Comparison of ENCODE assay signal across 19 cellular contexts in genomic region chr2:5190023-5190422, GRCh38.
A peak's percentile ranks its signal among the peaks of the same experiment; 100 is the strongest.
DNase-seq lines count a peak whose midpoint lies in the region; ATAC-seq, FAIRE-seq and TF ChIP-seq lines count a peak whose summit lies in the region.
"Had no signal": no experiment of that assay in that cellular context is flagged by ENCODE, and none has a peak within 500 bp of the region (broad histone marks: within the 10 kb centered on the region; RNA-seq: fewer than 3 reads in every experiment).

No MANE protein-coding gene starts in this region.

- WGBS in thyroid gland, 2 donors: 26 to 37% methylated on average over 5 of the region's 5 CpGs
- WGBS in suprapubic skin: 82% methylated on average over 5 of the region's 5 CpGs

- no peak overlapping the region for H3K4me3 ChIP-seq in RWPE2 (ENCODE audit: severe bottlenecking)
- H3K4me3 ChIP-seq in endothelial cell of umbilical vein (replicated peaks in 1 of 3; ENCODE audit: insufficient read depth in 1 of 3, low read depth in 1 of 3, low read length in 3 of 3): no peak overlapping the region
- H3K4me3 ChIP-seq in thyroid gland (replicated peaks in 1 of 3): no peak overlapping the region
- no peak overlapping the region for H3K4me3 ChIP-seq in suprapubic skin
- H3K4me3 ChIP-seq in Caco-2 (ENCODE audit: low read depth, low read length): no peak overlapping the region
- H3K4me3 ChIP-seq: SJCRH30 had no signal

- CTCF ChIA-PET in endothelial cell of umbilical vein (lab: Charles Lee) (no interaction called here), Caco-2 (lab: Charles Lee) (no interaction called here)

- dilution Hi-C loops in endothelial cell of umbilical vein (cut with MboI; ENCODE audit: extremely low pct_ligation_motif_present, low sequenced_read_pairs): no loop called here

- DNase-seq in HT1080 (ENCODE audit: low read depth) (peak; percentile 56), RWPE2 (ENCODE audit: low spot score) (no peak), endothelial cell of umbilical vein (ENCODE audit: low read depth, low spot score) (peak; percentile 2), thyroid gland (peak; percentile 6 to 17), suprapubic skin (ENCODE audit: low spot score in 2 of 2) (no peak), Caco-2 (no peak), NCI-H128 (lab: John Stamatoyannopoulos, UW; ENCODE audit: unreplicated experiment) (no peak)
- DNase-seq: DMS79 treated with DMSO at 0.1 percent for 48 hours, NCI-H1105 treated with DMSO at 0.1 percent for 48 hours, NCI-H187, NCI-H345, NCI-H748 treated with DMSO at 0.1 percent for 48 hours, OCI-M1, SJCRH30, SW 1271 had no signal

- H3K9me3 ChIP-seq in RWPE2 (ENCODE audit: severe bottlenecking) (no peaks in the 10 kb centered on the region), endothelial cell of umbilical vein (replicated peaks; ENCODE audit: control insufficient read depth, insufficient read depth, low read length) (no peaks in the 10 kb centered on the region), thyroid gland (no peaks in the 10 kb centered on the region), suprapubic skin (peaks cover under 1% of the 10 kb centered on the region), Caco-2 (peaks cover 2% of the 10 kb centered on the region; the same call in 1 of the 2 replicates)

- no peak overlapping the region for H2AFZ ChIP-seq in endothelial cell of umbilical vein (ENCODE audit: low read depth, low read length)

- intact Hi-C loops in endothelial cell of umbilical vein (cut with micrococcal nuclease): no loop called here
- intact Hi-C loops in thyroid gland (cut with DNase I): no loop called here
- intact Hi-C loops in Caco-2 (cut with micrococcal nuclease; ENCODE audit: unreplicated experiment): no loop called here

- POLR2A ChIA-PET in endothelial cell of umbilical vein (lab: Charles Lee): no interaction called here
- POLR2A ChIA-PET in Caco-2 (lab: Charles Lee): no interaction called here

- no peak for TF ChIP-seq EP300 in suprapubic skin (IDR thresholded peaks at IDR 0.05)

- no peak for TF ChIP-seq POLR2A in endothelial cell of umbilical vein (IDR thresholded peaks at IDR 0.05; ENCODE audit: low read depth, low read length)
- no peak for TF ChIP-seq POLR2A in thyroid gland (IDR thresholded peaks at IDR 0.05)
- no peak for TF ChIP-seq POLR2A in suprapubic skin (IDR thresholded peaks at IDR 0.05)

- H3K4me1 ChIP-seq in RWPE2 (ENCODE audit: insufficient read depth, poor library complexity, severe bottlenecking): peaks cover 17% of the 10 kb centered on the region
- no peaks in the 10 kb centered on the region for H3K4me1 ChIP-seq in endothelial cell of umbilical vein (ENCODE audit: control insufficient read depth, extremely low read depth, insufficient read depth, low read length)
- H3K4me1 ChIP-seq in thyroid gland: peaks cover 4 to 8% of the 10 kb centered on the region in 2 donors
- H3K4me1 ChIP-seq in suprapubic skin: no peaks in the 10 kb centered on the region
- H3K4me1 ChIP-seq in Caco-2: no peaks in the 10 kb centered on the region
- H3K4me1 ChIP-seq: SJCRH30 had no signal

- no peak for FAIRE-seq in endothelial cell of umbilical vein (lab: Jason Lieb, UNC)
- FAIRE-seq: G401.6, H1 had no signal

- BruUV-seq in endothelial cell of umbilical vein (replicated peaks; lab: Mats Ljungman, UMichigan) (no TSS peak), Caco-2 (replicated peaks; lab: Mats Ljungman, UMichigan) (no TSS peak)

- H3K79me2 ChIP-seq in endothelial cell of umbilical vein (ENCODE audit: control insufficient read depth, insufficient read depth, low read length): no peaks in the 10 kb centered on the region

- H4K20me1 ChIP-seq in endothelial cell of umbilical vein (replicated peaks; ENCODE audit: control insufficient read depth, extremely low read depth, insufficient read depth, low read length): no peaks in the 10 kb centered on the region

- ATAC-seq in RWPE2 (ENCODE audit: low read depth): 0 out of 3 replicates have a peak, but pooled peaks have one; percentile 33

- no peak overlapping the region for H3K9ac ChIP-seq in endothelial cell of umbilical vein (replicated peaks; ENCODE audit: extremely low read depth, insufficient read depth, low read length)

- no peak overlapping the region for H3K4me3 Mint-ChIP-seq in Caco-2 (ENCODE audit: unreplicated experiment)

- H3K4me2 ChIP-seq in endothelial cell of umbilical vein (ENCODE audit: insufficient read depth, low read length): no peak overlapping the region

- no peaks in the 10 kb centered on the region for H3K4me1 Mint-ChIP-seq in Caco-2 (ENCODE audit: low read depth, unreplicated experiment)

- no peaks in the 10 kb centered on the region for H3K9me3 Mint-ChIP-seq in Caco-2 (ENCODE audit: unreplicated experiment)

- H3K9me1 ChIP-seq in endothelial cell of umbilical vein (replicated peaks; ENCODE audit: control insufficient read depth, extremely low read depth, insufficient read depth, low read length): no peaks in the 10 kb centered on the region

- H3K27ac Mint-ChIP-seq in Caco-2 (ENCODE audit: unreplicated experiment): no peak overlapping the region

- TF ChIP-seq CTCF in RWPE2 (IDR thresholded peaks at IDR 0.05; ENCODE audit: poor library complexity, severe bottlenecking): no peak
- no peak for TF ChIP-seq CTCF in endothelial cell of umbilical vein (IDR thresholded peaks at IDR 0.05; ENCODE audit: extremely low read depth in 1 of 2, insufficient read depth in 1 of 2, low read depth in 1 of 2, low read length in 2 of 2)
- no peak for TF ChIP-seq CTCF in thyroid gland (IDR thresholded peaks at IDR 0.05)
- no peak for TF ChIP-seq CTCF in suprapubic skin (IDR thresholded peaks at IDR 0.05)
- no peak for TF ChIP-seq CTCF in Caco-2 (IDR thresholded peaks at IDR 0.05; ENCODE audit: insufficient read depth in 1 of 2, low read depth in 1 of 2, low read length in 1 of 2, severe bottlenecking in 1 of 2, unreplicated experiment in 1 of 2)

- H3K27ac ChIP-seq in RWPE2 (ENCODE audit: poor library complexity, severe bottlenecking): no peak overlapping the region
- peak overlapping the region; percentile 20 for H3K27ac ChIP-seq in endothelial cell of umbilical vein (ENCODE audit: insufficient read depth, low read depth, low read length)
- peak overlapping the region in 1 of 3 donors; percentile 34 for H3K27ac ChIP-seq in thyroid gland
- no peak overlapping the region for H3K27ac ChIP-seq in suprapubic skin
- H3K27ac ChIP-seq: RWPE1, SJCRH30 had no signal

- no peaks in the 10 kb centered on the region for H3K36me3 Mint-ChIP-seq in Caco-2 (ENCODE audit: insufficient read depth, unreplicated experiment)

- no peaks in the 10 kb centered on the region for H3K27me3 ChIP-seq in RWPE2 (ENCODE audit: insufficient read depth, poor library complexity, severe bottlenecking)
- H3K27me3 ChIP-seq in endothelial cell of umbilical vein (ENCODE audit: control insufficient read depth in 2 of 2, insufficient read depth in 2 of 2, low read length in 2 of 2): no peaks in the 10 kb centered on the region
- H3K27me3 ChIP-seq in thyroid gland: no peaks in the 10 kb centered on the region
- no peaks in the 10 kb centered on the region for H3K27me3 ChIP-seq in suprapubic skin
- no peaks in the 10 kb centered on the region for H3K27me3 ChIP-seq in Caco-2 (replicated peaks; ENCODE audit: control insufficient read depth, insufficient read depth, low read length)
- H3K27me3 ChIP-seq: SJCRH30 had no signal

- no peaks in the 10 kb centered on the region for H3K36me3 ChIP-seq in RWPE2 (ENCODE audit: low read depth)
- no peaks in the 10 kb centered on the region for H3K36me3 ChIP-seq in endothelial cell of umbilical vein (ENCODE audit: control insufficient read depth in 2 of 2, extremely low read depth in 1 of 2, insufficient read depth in 2 of 2, low read length in 2 of 2)
- no peaks in the 10 kb centered on the region for H3K36me3 ChIP-seq in thyroid gland
- no peaks in the 10 kb centered on the region for H3K36me3 ChIP-seq in suprapubic skin
- no peaks in the 10 kb centered on the region for H3K36me3 ChIP-seq in Caco-2 (ENCODE audit: control insufficient read depth, insufficient read depth, low read length)
- H3K36me3 ChIP-seq: SJCRH30 had no signal

- no peaks in the 10 kb centered on the region for H3K27me3 Mint-ChIP-seq in Caco-2 (ENCODE audit: insufficient read depth, unreplicated experiment)
- H3K27me3 Mint-ChIP-seq: IgD-negative memory B cell had no signal

TF ChIP-seq in endothelial cell of umbilical vein, 7 proteins besides CTCF, POLR2A, EP300 and RAD21:
- TF ChIP-seq FOS (IDR thresholded peaks at IDR 0.05; ENCODE audit: borderline replicate concordance, insufficient read depth, low read length): no peak
- TF ChIP-seq MYC (IDR thresholded peaks at IDR 0.05; ENCODE audit: low read depth, low read length): no peak

Comparison
In these comparisons a context has a peak if more than half of its experiments do, and no peak if none do; other contexts are left out.
1. DNase-seq: peak in HT1080 (single experiment), endothelial cell of umbilical vein (single experiment) and thyroid gland (2 of 2); none in RWPE2 (single experiment), suprapubic skin (0 of 2), Caco-2 (0 of 2) and NCI-H128 (single experiment).